In genomic region chr16:57016301-57016700, GRCh38 we compare ENCODE assay signal across 22 cellular contexts. TPM values are rescaled to one million over a fixed set of nuclear protein-coding genes. Genes with fewer than 3 reads are reported as not detected.
A peak's percentile ranks its signal among the peaks of the same experiment; 100 is the strongest.
DNase-seq lines count a peak whose midpoint lies in the region; ATAC-seq and TF ChIP-seq lines count a peak whose summit lies in the region.
"Had no signal": no experiment of that assay in that cellular context is flagged by ENCODE, and none has a peak within 500 bp of the region (broad histone marks: within the 10 kb centered on the region; RNA-seq: fewer than 3 reads in every experiment).

No MANE protein-coding gene starts in this region.

- H4K8ac ChIP-seq in mesenchymal stem cell (ENCODE audit: low read length), result no peak overlapping the region

- H3K4me1 ChIP-seq in mesenchymal stem cell (ENCODE audit: control insufficient read depth, insufficient read depth, low read depth, low read length), result no peaks in the 10 kb centered on the region
- H3K4me1 ChIP-seq: parathyroid adenoma, sigmoid colon, tibial artery had no signal

- no peak overlapping the region for H3K18ac ChIP-seq in mesenchymal stem cell (ENCODE audit: low read depth in 1 of 2, low read length in 2 of 2)

- H3K4ac ChIP-seq in mesenchymal stem cell (ENCODE audit: low read depth in 1 of 2, low read length in 2 of 2), result no peak overlapping the region

- no peak overlapping the region for H3K4me3 ChIP-seq in mesenchymal stem cell (ENCODE audit: insufficient read depth in 1 of 2, low read depth in 1 of 2, low read length in 2 of 2)
- H3K4me3 ChIP-seq: coronary artery, GM12878, sigmoid colon, tibial artery had no signal

- no peak overlapping the region for H3K9ac ChIP-seq in mesenchymal stem cell (ENCODE audit: low read length)
- H3K9ac ChIP-seq: parathyroid adenoma had no signal

- H3K27ac Mint-ChIP-seq in IgD-negative memory B cell, result peak overlapping the region; percentile 40 to 81 (median 59)
- H3K27ac Mint-ChIP-seq in activated naive CD8-positive, alpha-beta T cell treated with anti-CD3 and anti-CD28 coated beads for 36 hours, result peak overlapping the region; percentile 91
- H3K27ac Mint-ChIP-seq in natural killer cell treated with Interleukin-12 subunit alpha and Interleukin-12 subunit beta and Interleukin-15 and Interleukin-18, amount 100 ng/mL, for 72 hours, result peak overlapping the region; percentile 48 to 94
- no peak overlapping the region for H3K27ac Mint-ChIP-seq in endothelial cell (ENCODE audit: unreplicated experiment)
- H3K27ac Mint-ChIP-seq: nephron progenitor cell had no signal

- H2BK120ac ChIP-seq in mesenchymal stem cell (ENCODE audit: low read depth, low read length), result no peak overlapping the region

- no peak overlapping the region for H3K4me2 ChIP-seq in mesenchymal stem cell (ENCODE audit: low read length, poor library complexity, severe bottlenecking)

- DNase-seq in activated T-cell treated with anti-CD3 and anti-CD28 coated beads, Interleukin-2, amount 50 U/mL, for 4 hours, result no peak
- DNase-seq in activated T-cell treated with anti-CD3 and anti-CD28 coated beads, Interleukin-2, amount 50 U/mL, for 1 hour, result no peak
- DNase-seq in activated naive CD8-positive, alpha-beta T cell treated with anti-CD3 and anti-CD28 coated beads for 36 hours, result no peak
- no peak for DNase-seq in natural killer cell treated with Interleukin-12 subunit alpha and Interleukin-12 subunit beta and Interleukin-15 and Interleukin-18, amount 100 ng/mL, for 72 hours (ENCODE audit: low spot score)
- DNase-seq in mesenchymal stem cell, result no peak
- DNase-seq in UCSD-AML1 (lab: John Stamatoyannopoulos, UW; ENCODE audit: unreplicated experiment), result no peak
- DNase-seq in endothelial cell (ENCODE audit: low spot score), result no peak
- DNase-seq: activated gamma-delta T cell treated with Interleukin-2 at 50 U/mL for 16 hours, glutamatergic neuron, KBM-7, left colon, NCI-H1694 treated with DMSO at 0.1 percent for 48 hours, nephron progenitor cell, sigmoid colon, tibial artery had no signal

- peak overlapping the region; percentile 60 for H3K4me3 Mint-ChIP-seq in activated T-cell treated with anti-CD3 and anti-CD28 coated beads, Interleukin-2, amount 50 U/mL, for 4 hours
- H3K4me3 Mint-ChIP-seq in IgD-negative memory B cell (peak overlapping the region in 2 of 4 donors; percentile 12 to 60), endothelial cell (ENCODE audit: unreplicated experiment) (no peak overlapping the region)
- no peak overlapping the region for H3K4me3 Mint-ChIP-seq in activated naive CD8-positive, alpha-beta T cell treated with anti-CD3 and anti-CD28 coated beads for 36 hours
- peak overlapping the region; percentile 33 for H3K4me3 Mint-ChIP-seq in natural killer cell treated with Interleukin-12 subunit alpha and Interleukin-12 subunit beta and Interleukin-15 and Interleukin-18, amount 100 ng/mL, for 72 hours
- H3K4me3 Mint-ChIP-seq: CD14-positive monocyte, nephron progenitor cell had no signal

- WGBS in mesenchymal stem cell, result 88% methylated on average over 4 of the region's 6 CpGs

- no peaks in the 10 kb centered on the region for H3K27me3 Mint-ChIP-seq in activated T-cell treated with anti-CD3 and anti-CD28 coated beads, Interleukin-2, amount 50 U/mL, for 4 hours (ENCODE audit: low read depth)
- H3K27me3 Mint-ChIP-seq in IgD-negative memory B cell (no peaks in the 10 kb centered on the region), endothelial cell (ENCODE audit: unreplicated experiment) (no peaks in the 10 kb centered on the region)
- no peaks in the 10 kb centered on the region for H3K27me3 Mint-ChIP-seq in activated naive CD8-positive, alpha-beta T cell treated with anti-CD3 and anti-CD28 coated beads for 36 hours
- H3K27me3 Mint-ChIP-seq in natural killer cell treated with Interleukin-12 subunit alpha and Interleukin-12 subunit beta and Interleukin-15 and Interleukin-18, amount 100 ng/mL, for 72 hours, result no peaks in the 10 kb centered on the region

- H2BK5ac ChIP-seq in mesenchymal stem cell (ENCODE audit: low read depth, low read length, poor library complexity, severe bottlenecking), result no peak overlapping the region

- no peak overlapping the region for H3K27ac ChIP-seq in mesenchymal stem cell (ENCODE audit: low read length, poor library complexity, severe bottlenecking)
- H3K27ac ChIP-seq: coronary artery, parathyroid adenoma, sigmoid colon, tibial artery had no signal

- no peaks in the 10 kb centered on the region for H3K79me1 ChIP-seq in mesenchymal stem cell (replicated peaks; ENCODE audit: low read length, poor library complexity, severe bottlenecking)

- no peaks in the 10 kb centered on the region for H3K27me3 ChIP-seq in mesenchymal stem cell (ENCODE audit: control insufficient read depth in 1 of 2, insufficient read depth in 1 of 2, low read length in 2 of 2)
- H3K27me3 ChIP-seq: sigmoid colon, tibial artery had no signal

- peaks cover 49% of the 10 kb centered on the region for H3K36me3 Mint-ChIP-seq in activated T-cell treated with anti-CD3 and anti-CD28 coated beads, Interleukin-2, amount 50 U/mL, for 4 hours (ENCODE audit: insufficient read depth)
- H3K36me3 Mint-ChIP-seq in IgD-negative memory B cell (peaks cover 15% of the 10 kb centered on the region), endothelial cell (ENCODE audit: low read depth, unreplicated experiment) (peaks cover 4% of the 10 kb centered on the region)
- peaks cover 66% of the 10 kb centered on the region for H3K36me3 Mint-ChIP-seq in activated naive CD8-positive, alpha-beta T cell treated with anti-CD3 and anti-CD28 coated beads for 36 hours
- peaks cover 27% of the 10 kb centered on the region for H3K36me3 Mint-ChIP-seq in natural killer cell treated with Interleukin-12 subunit alpha and Interleukin-12 subunit beta and Interleukin-15 and Interleukin-18, amount 100 ng/mL, for 72 hours
- H3K36me3 Mint-ChIP-seq: brain had no signal

- peaks cover 81% of the 10 kb centered on the region for H3K4me1 Mint-ChIP-seq in activated T-cell treated with anti-CD3 and anti-CD28 coated beads, Interleukin-2, amount 50 U/mL, for 4 hours (ENCODE audit: low read depth)
- H3K4me1 Mint-ChIP-seq in IgD-negative memory B cell, result peaks cover 25 to 40% (median 39%) of the 10 kb centered on the region in 3 donors
- peaks cover 64% of the 10 kb centered on the region for H3K4me1 Mint-ChIP-seq in activated naive CD8-positive, alpha-beta T cell treated with anti-CD3 and anti-CD28 coated beads for 36 hours
- peaks cover 57 to 58% of the 10 kb centered on the region in 2 donors for H3K4me1 Mint-ChIP-seq in natural killer cell treated with Interleukin-12 subunit alpha and Interleukin-12 subunit beta and Interleukin-15 and Interleukin-18, amount 100 ng/mL, for 72 hours (ENCODE audit: low read depth in 2 of 2)
- peaks cover 19% of the 10 kb centered on the region for H3K4me1 Mint-ChIP-seq in endothelial cell (ENCODE audit: unreplicated experiment)
- H3K4me1 Mint-ChIP-seq: brain, nephron progenitor cell had no signal

- no peak overlapping the region for H3K23ac ChIP-seq in mesenchymal stem cell (ENCODE audit: low read length in 2 of 2)

- no peak overlapping the region for H3K14ac ChIP-seq in mesenchymal stem cell (ENCODE audit: low read length in 2 of 2)

- H3K9me3 Mint-ChIP-seq in activated T-cell treated with anti-CD3 and anti-CD28 coated beads, Interleukin-2, amount 50 U/mL, for 4 hours, result no peaks in the 10 kb centered on the region
- H3K9me3 Mint-ChIP-seq in IgD-negative memory B cell (no peaks in the 10 kb centered on the region), endothelial cell (ENCODE audit: unreplicated experiment) (no peaks in the 10 kb centered on the region)
- no peaks in the 10 kb centered on the region for H3K9me3 Mint-ChIP-seq in activated naive CD8-positive, alpha-beta T cell treated with anti-CD3 and anti-CD28 coated beads for 36 hours
- H3K9me3 Mint-ChIP-seq in natural killer cell treated with Interleukin-12 subunit alpha and Interleukin-12 subunit beta and Interleukin-15 and Interleukin-18, amount 100 ng/mL, for 72 hours, result no peaks in the 10 kb centered on the region
- H3K9me3 Mint-ChIP-seq: nephron progenitor cell had no signal

- H2BK15ac ChIP-seq in mesenchymal stem cell (ENCODE audit: low read depth, poor library complexity, severe bottlenecking), result no peak overlapping the region

- no peak for TF ChIP-seq CTCF in endothelial cell (IDR thresholded peaks at IDR 0.05; ENCODE audit: unreplicated experiment)

- no peak overlapping the region for H2AK5ac ChIP-seq in mesenchymal stem cell (ENCODE audit: low read length, severe bottlenecking)

- peaks cover 10 to 56% of the 10 kb centered on the region in 2 experiments for H3K36me3 ChIP-seq in mesenchymal stem cell (ENCODE audit: control insufficient read depth in 1 of 2, insufficient read depth in 2 of 2, low read depth in 1 of 2, low read length in 2 of 2)

- peak; percentile 24 to 42 for ATAC-seq in activated T-cell treated with anti-CD3 and anti-CD28 coated beads, Interleukin-2, amount 50 U/mL, for 4 hours
- ATAC-seq in natural killer cell treated with Interleukin-12 subunit alpha and Interleukin-12 subunit beta and Interleukin-15 and Interleukin-18, amount 100 ng/mL, for 72 hours, result no peak
- ATAC-seq: GM12878, left colon had no signal

- H2BK12ac ChIP-seq in mesenchymal stem cell (ENCODE audit: low read length in 2 of 2), result no peak overlapping the region

- H2AFZ ChIP-seq in mesenchymal stem cell (ENCODE audit: low read depth, low read length), result no peak overlapping the region
- H2AFZ ChIP-seq: parathyroid adenoma had no signal

- H3K9me3 ChIP-seq in mesenchymal stem cell (ENCODE audit: control insufficient read depth, low read length), result no peaks in the 10 kb centered on the region
- H3K9me3 ChIP-seq: sigmoid colon, tibial artery had no signal

- no peak overlapping the region for H4K91ac ChIP-seq in mesenchymal stem cell (ENCODE audit: low read length)

RNA-seq across cellular contexts. Expression of gene NLRC5, which starts 26.9 kb away (rescaled TPM):
- 100 to 1,000 TPM; 143 to 180 (median 158) TPM for total RNA-seq in activated T-cell treated with anti-CD3 and anti-CD28 coated beads, Interleukin-2, amount 50 U/mL, for 4 hours
- 134 TPM for polyA plus RNA-seq in IgD-negative memory B cell
- total RNA-seq in activated naive CD8-positive, alpha-beta T cell treated with anti-CD3 and anti-CD28 coated beads for 36 hours, result 100 to 1,000 TPM; 142 to 151 TPM
- 100 to 1,000 TPM; 190 to 316 TPM for total RNA-seq in natural killer cell treated with Interleukin-12 subunit alpha and Interleukin-12 subunit beta and Interleukin-15 and Interleukin-18, amount 100 ng/mL, for 72 hours
- polyA plus RNA-seq in mesenchymal stem cell (2013, experiment 1 of 2), result 10.4 TPM
- 10.5 TPM for polyA plus RNA-seq in mesenchymal stem cell (2013, experiment 2 of 2)
- total RNA-seq in endothelial cell (ENCODE audit: unreplicated experiment), result 2.4 TPM

RNA-seq across cellular contexts. Expression of gene CETP, which starts 54.6 kb away (rescaled TPM):
- under 1 TPM in 1 of 3 donors, not detected in 2; 0.11 TPM for total RNA-seq in activated T-cell treated with anti-CD3 and anti-CD28 coated beads, Interleukin-2, amount 50 U/mL, for 4 hours
- 0.79 TPM for polyA plus RNA-seq in IgD-negative memory B cell
- under 1 TPM in 1 of 2 experiments, not detected in 1; 0.12 TPM for total RNA-seq in activated naive CD8-positive, alpha-beta T cell treated with anti-CD3 and anti-CD28 coated beads for 36 hours
- total RNA-seq in natural killer cell treated with Interleukin-12 subunit alpha and Interleukin-12 subunit beta and Interleukin-15 and Interleukin-18, amount 100 ng/mL, for 72 hours, result not detected
- not detected for polyA plus RNA-seq in mesenchymal stem cell (2013, experiment 1 of 2)
- 0.03 TPM for polyA plus RNA-seq in mesenchymal stem cell (2013, experiment 2 of 2)
- total RNA-seq in endothelial cell (ENCODE audit: unreplicated experiment), result 7.8 TPM
- total RNA-seq: H4 had no signal

Comparison
In these comparisons a context has a peak if more than half of its experiments do, and no peak if none do; other contexts are left out.
1. ATAC-seq: peak in activated T-cell treated with anti-CD3 and anti-CD28 coated beads, Interleukin-2, amount 50 U/mL, for 4 hours (2 of 2); none in natural killer cell treated with Interleukin-12 subunit alpha and Interleukin-12 subunit beta and Interleukin-15 and Interleukin-18, amount 100 ng/mL, for 72 hours (0 of 2).
2. H3K4me3 Mint-ChIP-seq: peak in activated T-cell treated with anti-CD3 and anti-CD28 coated beads, Interleukin-2, amount 50 U/mL, for 4 hours (single experiment) and natural killer cell treated with Interleukin-12 subunit alpha and Interleukin-12 subunit beta and Interleukin-15 and Interleukin-18, amount 100 ng/mL, for 72 hours (single experiment); none in activated naive CD8-positive, alpha-beta T cell treated with anti-CD3 and anti-CD28 coated beads for 36 hours (single experiment) and endothelial cell (single experiment).
3. RNA of gene NLRC5, which starts 26.9 kb away (total RNA-seq): 190 to 316 TPM in natural killer cell treated with Interleukin-12 subunit alpha and Interleukin-12 subunit beta and Interleukin-15 and Interleukin-18, amount 100 ng/mL, for 72 hours, 143 to 180 TPM in activated T-cell treated with anti-CD3 and anti-CD28 coated beads, Interleukin-2, amount 50 U/mL, for 4 hours and 142 to 151 TPM in activated naive CD8-positive, alpha-beta T cell treated with anti-CD3 and anti-CD28 coated beads for 36 hours; 2.4 TPM in endothelial cell (single experiment); every median in the first group is over 10 times any median in the second.